Comparison of ENCODE assay signal across 21 cellular contexts in genomic region chr6:37665309-37665708, GRCh38. TPM values are rescaled to one million over a fixed set of nuclear protein-coding genes. Genes with fewer than 3 reads are reported as not detected.
DNase-seq lines count a peak whose midpoint lies in the region; TF ChIP-seq lines count a peak whose summit lies in the region.
"Had no signal": no experiment of that assay in that cellular context is flagged by ENCODE, and none has a peak within 500 bp of the region (broad histone marks: within the 10 kb centered on the region; RNA-seq: fewer than 3 reads in every experiment).

No MANE protein-coding gene starts in this region.

- H3K27me3 ChIP-seq in neuronal stem cell (ENCODE audit: control insufficient read depth in 3 of 3, insufficient read depth in 3 of 3, low read depth in 1 of 3, low read length in 3 of 3): no peaks in the 10 kb centered on the region
- H3K27me3 ChIP-seq: upper lobe of left lung had no signal

- no peak overlapping the region for H2BK15ac ChIP-seq in neuronal stem cell (ENCODE audit: low read length)

- peaks cover 11 to 14% of the 10 kb centered on the region in 2 donors for H3K4me1 ChIP-seq in neuronal stem cell (ENCODE audit: control insufficient read depth in 2 of 2, insufficient read depth in 1 of 2, low read depth in 1 of 2, low read length in 2 of 2)
- H3K4me1 ChIP-seq: lower lobe of right lung, upper lobe of left lung had no signal

- no peak overlapping the region for H3K18ac ChIP-seq in neuronal stem cell (ENCODE audit: low read length)

- peaks cover 0 to 6% of the 10 kb centered on the region in 2 donors for H3K9me3 ChIP-seq in neuronal stem cell (replicated peaks in 1 of 2; ENCODE audit: control insufficient read depth in 2 of 2, insufficient read depth in 1 of 2, low read depth in 1 of 2, low read length in 2 of 2)
- H3K9me3 ChIP-seq: lower lobe of right lung had no signal

- no peak overlapping the region for H4K8ac ChIP-seq in neuronal stem cell (ENCODE audit: low read depth, low read length)

- H4K91ac ChIP-seq in neuronal stem cell (ENCODE audit: low read depth, low read length, poor library complexity): no peak overlapping the region

- H3K27ac ChIP-seq in neuronal stem cell (replicated peaks; ENCODE audit: low read length): no peak overlapping the region
- H3K27ac ChIP-seq: lower lobe of right lung, RWPE1, upper lobe of left lung, VCaP had no signal

- no peak overlapping the region for H2BK5ac ChIP-seq in neuronal stem cell (ENCODE audit: low read length)

- H2AK5ac ChIP-seq in neuronal stem cell (ENCODE audit: low read depth, low read length): no peak overlapping the region

- no peaks in the 10 kb centered on the region for H3K36me3 ChIP-seq in neuronal stem cell (replicated peaks in 1 of 2; ENCODE audit: control insufficient read depth in 2 of 2, insufficient read depth in 2 of 2, low read length in 2 of 2)
- H3K36me3 ChIP-seq: lower lobe of right lung, upper lobe of left lung had no signal

- no peak overlapping the region for H3K9ac ChIP-seq in neuronal stem cell (ENCODE audit: low read depth, low read length, poor library complexity)

- WGBS in neuronal stem cell (ENCODE audit: extremely low coverage in 2 of 2, insufficient read length in 2 of 2, insufficient replicate concordance in 1 of 2), 2 donors: no CpG with 5 or more reads among the region's 6 CpGs

- H3K27ac Mint-ChIP-seq in brain: peak overlapping the region in 4 of 5 experiments; percentile 13 to 64 (median 38)
- no peak overlapping the region for H3K27ac Mint-ChIP-seq in activated naive CD8-positive, alpha-beta T cell treated with anti-CD3 and anti-CD28 coated beads for 36 hours
- H3K27ac Mint-ChIP-seq: activated T-helper 2 cell treated with anti-CD3 and anti-CD28 coated beads, Interferon-gamma antibody, Interleukin-2, Interleukin-4, amounts not matched to agents 10 μg/mL and 5 μg/mL and 100 μg/mL, durations not matched to agents 14 hours and 24 hours and 36 hours had no signal

- no peak overlapping the region for H3K14ac ChIP-seq in neuronal stem cell (ENCODE audit: low read length)

- H2BK120ac ChIP-seq in neuronal stem cell (ENCODE audit: low read depth, low read length): no peak overlapping the region

- peaks cover 36% of the 10 kb centered on the region for H3K36me3 Mint-ChIP-seq in brain
- H3K36me3 Mint-ChIP-seq in activated naive CD8-positive, alpha-beta T cell treated with anti-CD3 and anti-CD28 coated beads for 36 hours: peaks cover 2% of the 10 kb centered on the region

- no peak for TF ChIP-seq CTCF in brain (conservative IDR thresholded peaks at IDR 0.05)

- peaks cover 31% of the 10 kb centered on the region for H3K4me1 Mint-ChIP-seq in brain
- H3K4me1 Mint-ChIP-seq in activated naive CD8-positive, alpha-beta T cell treated with anti-CD3 and anti-CD28 coated beads for 36 hours: peaks cover 2% of the 10 kb centered on the region
- H3K4me1 Mint-ChIP-seq: immature natural killer cell had no signal

- H3K4me2 ChIP-seq in neuronal stem cell (ENCODE audit: insufficient read depth, low read length, poor library complexity, severe bottlenecking): no peak overlapping the region

- no peak overlapping the region for H3K4me3 Mint-ChIP-seq in brain
- no peak overlapping the region for H3K4me3 Mint-ChIP-seq in activated naive CD8-positive, alpha-beta T cell treated with anti-CD3 and anti-CD28 coated beads for 36 hours
- H3K4me3 Mint-ChIP-seq: immature natural killer cell; naive thymus-derived CD4-positive, alpha-beta T cell had no signal

- no peak overlapping the region for H3K4me3 ChIP-seq in neuronal stem cell (ENCODE audit: low read length in 2 of 2)
- H3K4me3 ChIP-seq: lower lobe of right lung, upper lobe of left lung had no signal

- H3K9me3 Mint-ChIP-seq in brain: peaks cover under 1 to 19% (median 17%) of the 10 kb centered on the region in 5 experiments
- H3K9me3 Mint-ChIP-seq in activated naive CD8-positive, alpha-beta T cell treated with anti-CD3 and anti-CD28 coated beads for 36 hours: peaks cover under 1% of the 10 kb centered on the region

- H3K27me3 Mint-ChIP-seq in brain: no peaks in the 10 kb centered on the region
- no peaks in the 10 kb centered on the region for H3K27me3 Mint-ChIP-seq in activated naive CD8-positive, alpha-beta T cell treated with anti-CD3 and anti-CD28 coated beads for 36 hours

- no peak overlapping the region for H3K4ac ChIP-seq in neuronal stem cell (ENCODE audit: low read length)

- H2BK12ac ChIP-seq in neuronal stem cell (ENCODE audit: low read length): no peak overlapping the region

- H2AFZ ChIP-seq in neuronal stem cell (ENCODE audit: low read length): peak overlapping the region; percentile 78

- no peak overlapping the region for H3K23ac ChIP-seq in neuronal stem cell (ENCODE audit: low read depth, low read length, poor library complexity)

- no peaks in the 10 kb centered on the region for H3K79me1 ChIP-seq in neuronal stem cell (ENCODE audit: low read depth, low read length)

- peak in 2 of 3 experiments; percentile 29 to 41 for DNase-seq in NCI-H1417 (lab: John Stamatoyannopoulos, UW)
- no peak for DNase-seq in NCI-H1417 treated with DMSO at 0.1 percent for 48 hours (lab: John Stamatoyannopoulos, UW)
- peak; percentile 21 for DNase-seq in NCI-H1092 treated with DMSO at 0.1 percent for 48 hours (lab: John Stamatoyannopoulos, UW)
- no peak for DNase-seq in neuronal stem cell (ENCODE audit: low spot score)
- DNase-seq in HK-2 (ENCODE audit: unreplicated experiment): no peak
- DNase-seq in NOMO-1 (lab: John Stamatoyannopoulos, UW; ENCODE audit: unreplicated experiment in 2 of 2): no peak
- DNase-seq in activated naive CD8-positive, alpha-beta T cell treated with anti-CD3 and anti-CD28 coated beads for 36 hours: no peak
- DNase-seq: HCEC 1CT; immature natural killer cell; lower lobe of right lung; naive thymus-derived CD4-positive, alpha-beta T cell; NCI-H1694 treated with DMSO at 0.1 percent for 48 hours; NCI-H82; stimulated activated CD4-positive, alpha-beta T cell treated with anti-CD3 and anti-CD28 coated beads, Interleukin-12 subunit alpha, Interleukin-12 subunit beta, amount 100 ng/mL, for 4 hours; stimulated activated naive CD4-positive, alpha-beta T cell; upper lobe of left lung had no signal

RNA-seq across cellular contexts. Expression of gene MDGA1, which starts 32.4 kb away (rescaled TPM):
- polyA plus RNA-seq in brain (ENCODE audit: insufficient read depth, low read depth, low replicate concordance): 42.2 TPM
- polyA plus RNA-seq in neuronal stem cell (2013, experiment 1 of 2): 3.4 TPM
- polyA plus RNA-seq in neuronal stem cell (2013, experiment 2 of 2): 1.9 TPM
- 1 to 10 TPM in 1 of 2 experiments, under 1 TPM in 1; 0.89 to 1.2 TPM for total RNA-seq in activated naive CD8-positive, alpha-beta T cell treated with anti-CD3 and anti-CD28 coated beads for 36 hours
- total RNA-seq: HT-29 had no signal

Comparison
In these comparisons a context has a peak if more than half of its experiments do, and no peak if none do; other contexts are left out.
1. DNase-seq: peak in NCI-H1417 (2 of 3) and NCI-H1092 treated with DMSO at 0.1 percent for 48 hours (single experiment); none in NCI-H1417 treated with DMSO at 0.1 percent for 48 hours (single experiment), neuronal stem cell (single experiment), HK-2 (single experiment), NOMO-1 (0 of 2) and activated naive CD8-positive, alpha-beta T cell treated with anti-CD3 and anti-CD28 coated beads for 36 hours (single experiment).